Comparison of ENCODE assay signal across 9 cellular contexts in genomic region chr11:135033545-135033944, GRCh38.
DNase-seq lines count a peak whose midpoint lies in the region; ATAC-seq and TF ChIP-seq lines count a peak whose summit lies in the region.
"Had no signal": no experiment of that assay in that cellular context is flagged by ENCODE, and none has a peak within 500 bp of the region (broad histone marks: within the 10 kb centered on the region; RNA-seq: fewer than 3 reads in every experiment).

No MANE protein-coding gene starts in this region.

- ATAC-seq in lower lobe of right lung (no peak), GM18517 (IDR thresholded peaks at IDR 0.05; ENCODE audit: unreplicated experiment) (no peak), HG02981 (IDR thresholded peaks at IDR 0.05; ENCODE audit: unreplicated experiment) (no peak), HG03342 (IDR thresholded peaks at IDR 0.05; ENCODE audit: unreplicated experiment) (no peak)

- peak; percentile 29 for TF ChIP-seq CTCF in lower lobe of right lung (IDR thresholded peaks at IDR 0.05)

- peaks cover 3% of the 10 kb centered on the region for H3K27me3 ChIP-seq in lower lobe of right lung (ENCODE audit: low read depth)

- H3K4me3 ChIP-seq in lower lobe of right lung = no peak overlapping the region
- H3K4me3 ChIP-seq: PC-9 had no signal

- no peaks in the 10 kb centered on the region for H3K9me3 ChIP-seq in lower lobe of right lung

- H3K36me3 ChIP-seq in lower lobe of right lung = no peaks in the 10 kb centered on the region

- DNase-seq in COLO829 (ENCODE audit: low spot score) (peak; percentile 11), NCI-H146 (lab: John Stamatoyannopoulos, UW) (peak; percentile 35), caudate nucleus (lab: John Stamatoyannopoulos, UW) (peak in 39 of 61 donors; percentile 7 to 64 (median 25)), lower lobe of right lung (no peak), NAMALWA (ENCODE audit: low spot score) (no peak)
- DNase-seq: PC-9 had no signal

- H3K27ac ChIP-seq in caudate nucleus (ENCODE audit: low read depth, low read length) = no peak overlapping the region
- no peak overlapping the region for H3K27ac ChIP-seq in lower lobe of right lung
- H3K27ac ChIP-seq: PC-9 had no signal

- intact Hi-C loops in lower lobe of right lung (cut with DNase I) = no loop called here

- H3K4me1 ChIP-seq in lower lobe of right lung = no peaks in the 10 kb centered on the region

Comparison
In these comparisons a context has a peak if more than half of its experiments do, and no peak if none do; other contexts are left out.
1. DNase-seq: peak in COLO829 (single experiment), NCI-H146 (single experiment) and caudate nucleus (39 of 61); none in lower lobe of right lung (single experiment) and NAMALWA (single experiment).